Comparison of ENCODE assay signal across 15 cellular contexts in the genomic region with DNA sequence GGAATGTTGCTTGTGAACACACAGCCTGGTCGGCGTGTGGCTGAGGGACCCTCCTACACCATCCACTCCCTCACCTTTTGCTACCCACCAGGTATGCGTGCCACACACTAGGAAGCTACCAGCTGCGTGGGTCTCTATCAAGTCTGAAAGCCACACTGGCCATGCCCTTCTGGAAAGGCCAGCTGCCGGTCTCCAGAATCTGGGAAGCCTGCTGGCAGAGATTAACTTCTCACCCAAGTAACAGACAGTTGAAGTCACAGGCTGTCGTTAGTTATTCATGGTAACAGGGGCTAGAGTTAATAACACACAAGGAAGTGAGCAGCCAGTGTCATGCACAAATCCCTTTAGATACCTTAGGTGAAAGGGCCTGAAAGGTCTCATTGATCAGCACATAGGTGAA. TPM values are rescaled to one million over a fixed set of nuclear protein-coding genes. Genes with fewer than 3 reads are reported as not detected.
A peak's percentile ranks its signal among the peaks of the same experiment; 100 is the strongest.
DNase-seq lines count a peak whose midpoint lies in the region; ATAC-seq and TF ChIP-seq lines count a peak whose summit lies in the region.
"Had no signal": no experiment of that assay in that cellular context is flagged by ENCODE, and none has a peak within 500 bp of the region (broad histone marks: within the 10 kb centered on the region; RNA-seq: fewer than 3 reads in every experiment).

No MANE protein-coding gene starts in this region.

- peak; percentile 62 for DNase-seq in DMS 273 (lab: John Stamatoyannopoulos, UW; ENCODE audit: unreplicated experiment)
- DNase-seq in NCI-H524 treated with DMSO at 0.1 percent for 48 hours (lab: John Stamatoyannopoulos, UW), result peak; percentile 56
- DNase-seq in myocyte (ENCODE audit: low read depth), result peak; percentile 65
- DNase-seq in aorta, result no peak
- no peak for DNase-seq in stomach
- DNase-seq in posterior cingulate gyrus, result no peak
- DNase-seq: ACHN; CD4-positive, CD25-positive, alpha-beta regulatory T cell; DMS153; DMS79 treated with DMSO at 0.1 percent for 48 hours; EL had no signal

- H3K36me3 ChIP-seq in aorta (ENCODE audit: control insufficient read depth in 1 of 2, insufficient read depth in 2 of 2, low read length in 1 of 2) (peaks cover 0 to 1% of the 10 kb centered on the region in 2 donors), stomach (no peaks in the 10 kb centered on the region)
- H3K36me3 ChIP-seq: BLaER1 treated with 17β-estradiol and CSF1 and Interleukin-3, amounts not matched to agents 10 nM and 100 nM had no signal

- no peak for TF ChIP-seq EP300 in stomach (IDR thresholded peaks at IDR 0.05)

- H3K27ac ChIP-seq in aorta (ENCODE audit: low read depth in 1 of 2, low read length in 2 of 2), result peak overlapping the region; percentile 39 to 55
- H3K27ac ChIP-seq in stomach, result no peak overlapping the region
- H3K27ac ChIP-seq: BLaER1 treated with 17β-estradiol and CSF1 and Interleukin-3, amounts not matched to agents 10 nM and 100 nM; HL-60 had no signal

- 66 to 69% methylated on average over 6 of the region's 6 CpGs for WGBS in aorta, 2 donors
- WGBS in stomach, 5 donors, result 89 to 93% (median 91%) methylated on average over 6 of the region's 6 CpGs

- H3K27me3 ChIP-seq in aorta (ENCODE audit: control insufficient read depth in 1 of 2, insufficient read depth in 2 of 2, low read length in 1 of 2) (no peaks in the 10 kb centered on the region), stomach (no peaks in the 10 kb centered on the region)
- H3K27me3 ChIP-seq: BLaER1 treated with 17β-estradiol and CSF1 and Interleukin-3, amounts not matched to agents 10 nM and 100 nM had no signal

- no peak for TF ChIP-seq POLR2A in stomach (IDR thresholded peaks at IDR 0.05)

- no peak for TF ChIP-seq CTCF in stomach (IDR thresholded peaks at IDR 0.05)

- intact Hi-C loops in aorta (cut with DNase I), result no loop called here
- intact Hi-C loops in stomach (cut with DNase I; ENCODE audit: low total_unique reads), result no loop called here
- intact Hi-C loops in posterior cingulate gyrus (cut with DNase I), result no loop called here

- H3K4me3 ChIP-seq in aorta (ENCODE audit: low read length in 2 of 2) (no peak overlapping the region), stomach (no peak overlapping the region)
- H3K4me3 ChIP-seq: BLaER1 treated with 17β-estradiol and CSF1 and Interleukin-3, amounts not matched to agents 10 nM and 100 nM had no signal

- H3K9me3 ChIP-seq in aorta (ENCODE audit: control insufficient read depth, low read length) (no peaks in the 10 kb centered on the region), stomach (no peaks in the 10 kb centered on the region)
- H3K9me3 ChIP-seq: BLaER1 treated with 17β-estradiol and CSF1 and Interleukin-3, amounts not matched to agents 10 nM and 100 nM had no signal

- no peak for ATAC-seq in aorta (ENCODE audit: low FRiP score)
- ATAC-seq in GM21526 (IDR thresholded peaks at IDR 0.05; ENCODE audit: low FRiP score, unreplicated experiment), result no peak
- ATAC-seq: HCT116 had no signal

- peaks cover 4 to 7% of the 10 kb centered on the region in 2 donors for H3K4me1 ChIP-seq in aorta (ENCODE audit: control insufficient read depth in 1 of 2, insufficient read depth in 2 of 2, low read length in 2 of 2)
- H3K4me1 ChIP-seq in stomach, result peaks cover 0 to 11% (median 4%) of the 10 kb centered on the region in 4 donors

RNA-seq across cellular contexts. Expression of gene SUSD5, which starts 48.1 kb away (rescaled TPM):
- 8.9 and 10.1 TPM in 2 replicates for total RNA-seq in myocyte
- polyA plus RNA-seq in myocyte (2012), result 7.7 TPM
- total RNA-seq in aorta, result 100 to 1,000 TPM; 132 to 230 TPM
- polyA plus RNA-seq in aorta, result 100 to 1,000 TPM in 1 of 2 donors, 10 to 100 TPM in 1; 46.3 to 148 TPM
- 1 to 10 TPM in 2 of 5 donors, under 1 TPM in 2, not detected in 1; 0.29 to 4.6 (median 2.3) TPM for total RNA-seq in stomach
- under 1 TPM in 1 of 3 donors, not detected in 2; 0.25 TPM for polyA plus RNA-seq in stomach
- total RNA-seq: CD4-positive, CD25-positive, alpha-beta regulatory T cell had no signal

RNA-seq across cellular contexts. Expression of gene CRTAP, which starts 56.7 kb away (rescaled TPM):
- total RNA-seq in myocyte (155 and 207 TPM in 2 replicates), aorta (100 to 1,000 TPM; 297 to 370 TPM), stomach (100 to 1,000 TPM in 3 of 5 donors, 10 to 100 TPM in 2; 65.8 to 284 (median 106) TPM)
- polyA plus RNA-seq in myocyte (2012), result 240 TPM
- polyA plus RNA-seq in aorta (100 to 1,000 TPM; 282 to 287 TPM), stomach (100 to 1,000 TPM in 1 of 3 donors, 10 to 100 TPM in 2; 65.2 to 165 (median 75.8) TPM)

Comparison
In these comparisons a context has a peak if more than half of its experiments do, and no peak if none do; other contexts are left out.
1. DNase-seq: peak in DMS 273 (single experiment), NCI-H524 treated with DMSO at 0.1 percent for 48 hours (single experiment) and myocyte (single experiment); none in aorta (0 of 2), stomach (single experiment) and posterior cingulate gyrus (0 of 10).
2. H3K27ac ChIP-seq: peak in aorta (2 of 2); none in stomach (0 of 5).
3. RNA of gene SUSD5, which starts 48.1 kb away (total RNA-seq): 132 to 230 TPM in aorta; 8.9 to 10.1 TPM in myocyte and 0.29 to 4.6 TPM in stomach; every median in the first group is over 10 times any median in the second.